ENCODE assay signal across 8 cellular contexts in the genomic region with DNA sequence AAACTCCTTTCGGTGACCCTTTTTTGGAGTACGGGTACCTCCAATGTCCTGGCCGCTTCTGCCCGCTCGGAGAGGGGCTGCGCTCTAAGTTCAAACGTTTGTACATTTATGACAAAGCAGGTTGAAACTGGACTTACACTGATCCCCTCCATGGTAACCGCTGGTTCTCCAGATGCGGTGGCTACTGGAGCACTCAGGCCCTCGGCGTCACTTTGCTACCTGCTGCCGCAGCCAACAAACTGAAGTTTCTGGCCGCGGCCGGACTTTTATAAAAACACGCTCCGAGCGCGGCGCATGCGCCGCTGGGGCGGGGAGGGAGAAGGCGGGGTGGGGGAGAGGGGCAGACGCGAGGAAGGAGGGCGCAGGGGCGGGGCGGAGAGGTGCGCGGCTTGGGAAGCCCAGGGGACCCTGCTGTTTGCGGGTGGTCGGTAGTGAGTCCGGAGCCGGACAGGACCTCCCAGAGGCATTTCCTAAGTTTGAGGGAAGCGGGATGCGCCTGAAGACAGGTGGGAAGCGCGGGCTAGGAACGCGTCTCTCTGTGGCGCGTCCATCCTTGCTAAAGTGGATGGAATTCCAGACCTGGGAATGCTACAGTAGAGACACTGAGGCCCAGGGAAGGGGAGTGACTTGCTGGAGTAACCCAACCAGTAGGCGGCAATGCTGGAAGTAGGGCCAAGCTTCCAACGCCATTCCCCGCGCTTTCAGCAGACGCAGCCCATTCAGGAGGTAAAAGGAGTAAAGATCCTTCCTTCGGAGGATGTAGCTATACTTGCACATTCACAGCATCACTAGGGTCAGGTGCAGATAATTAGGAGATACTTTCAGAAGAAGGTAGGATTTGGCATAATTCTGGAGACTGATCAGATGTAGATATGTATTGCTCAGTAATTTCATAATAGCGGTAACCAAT. TPM values are rescaled to one million over a fixed set of nuclear protein-coding genes. Genes with fewer than 3 reads are reported as not detected.
DNase-seq lines count a peak whose midpoint lies in the region; ATAC-seq, FAIRE-seq and TF ChIP-seq lines count a peak whose summit lies in the region.

A gene (minus strand): TSS at position 241 of the 910 bp plus-strand sequence. CDS start 89 bp downstream, at position 152.

- H3K4me3 ChIP-seq in heart right ventricle (peak within 1 kb of the TSS; percentile 42 to 74 (median 60)), prostate gland (peak within 1 kb of the TSS; percentile 28 to 37), upper lobe of right lung (peak within 1 kb of the TSS; percentile 62)

- no peaks in the 10 kb centered on the region for H3K9me3 ChIP-seq in heart right ventricle
- H3K9me3 ChIP-seq in prostate gland, result no peaks in the 10 kb centered on the region
- H3K9me3 ChIP-seq in upper lobe of right lung, result no peaks in the 10 kb centered on the region

- intact Hi-C loops in heart right ventricle (cut with DNase I), result loop anchor here in 6 of 10 donors (5.0 to 10.0 kb wide), 8 partner anchors 93 to 259 kb away; a partner anchor contains a TSS
- intact Hi-C loops in prostate gland (cut with DNase I), result no loop called here
- intact Hi-C loops in upper lobe of right lung (cut with DNase I), result no loop called here

- peaks cover 0 to 67% (median 42%) of the 10 kb centered on the region in 7 donors for H3K27me3 ChIP-seq in heart right ventricle
- no peaks in the 10 kb centered on the region for H3K27me3 ChIP-seq in prostate gland (replicated peaks; ENCODE audit: insufficient read depth)
- peaks cover 31% of the 10 kb centered on the region for H3K27me3 ChIP-seq in upper lobe of right lung

- WGBS in heart right ventricle, 2 donors, result 1% methylated on average over 49 to 50 of the region's 50 CpGs
- WGBS in prostate gland, result under 1% methylated on average over 50 of the region's 50 CpGs

- peaks cover 0 to 26% (median 0%) of the 10 kb centered on the region in 9 donors for H3K36me3 ChIP-seq in heart right ventricle
- H3K36me3 ChIP-seq in prostate gland, result no peaks in the 10 kb centered on the region
- H3K36me3 ChIP-seq in upper lobe of right lung, result peaks cover 8% of the 10 kb centered on the region

- H3K4me1 ChIP-seq in heart right ventricle (peaks cover 0 to 65% (median 27%) of the 10 kb centered on the region in 9 donors), prostate gland (replicated peaks) (peaks cover 5% of the 10 kb centered on the region), upper lobe of right lung (peaks cover 24% of the 10 kb centered on the region)

- ATAC-seq in heart right ventricle (peak; percentile 50 to 84 (median 74)), upper lobe of right lung (peak; percentile 55)

- peak in 4 of 9 donors; percentile 10 to 36 (median 24) for TF ChIP-seq CTCF in heart right ventricle (IDR thresholded peaks at IDR 0.05)
- no peak for TF ChIP-seq CTCF in prostate gland (IDR thresholded peaks at IDR 0.05)
- TF ChIP-seq CTCF in upper lobe of right lung (IDR thresholded peaks at IDR 0.05), result no peak

- DNase-seq in AG08395 (ENCODE audit: low spot score) (peak; percentile 26), GM19239 (ENCODE audit: insufficient read length, low spot score) (peak; percentile 60), Kasumi-1 (lab: John Stamatoyannopoulos, UW) (peak; percentile 56 to 75), SK-N-DZ (ENCODE audit: low spot score) (peak; percentile 82), heart right ventricle (peak; percentile 76), prostate gland (ENCODE audit: low spot score) (peak; percentile 39), upper lobe of right lung (peak; percentile 91)
- peak; percentile 78 for DNase-seq in activated naive CD4-positive, alpha-beta T cell treated with anti-CD3 and anti-CD28 coated beads, Interleukin-2, amount 50 U/mL, for 16 hours

- peak; percentile 91 for FAIRE-seq in GM19239 (lab: Jason Lieb, UNC)

- H3K27ac ChIP-seq in heart right ventricle, result peak within 1 kb of the TSS in 9 of 10 donors; percentile 14 to 94 (median 39)
- H3K27ac ChIP-seq in prostate gland, result peak within 1 kb of the TSS; percentile 32 to 48
- H3K27ac ChIP-seq in upper lobe of right lung, result peak within 1 kb of the TSS; percentile 85

- peak; percentile 25 for TF ChIP-seq POLR2A in prostate gland (IDR thresholded peaks at IDR 0.05)

RNA-seq across cellular contexts. Expression of the gene that starts here (rescaled TPM):
- 33.9 and 37.3 TPM in 2 replicates for polyA plus RNA-seq in SK-N-DZ (2014; cell fraction: cytosol; rRNA removed)
- 21.7 and 22.2 TPM in 2 replicates for polyA plus RNA-seq in SK-N-DZ (2014; cell fraction: nucleus; rRNA removed)
- total RNA-seq in heart right ventricle (10 to 100 TPM in 1 of 10 donors, 1 to 10 TPM in 9; 1.5 to 24.0 (median 4.9) TPM), prostate gland (10 to 100 TPM; 20.9 to 27.2 TPM), upper lobe of right lung (45.2 TPM)
- polyA plus RNA-seq in heart right ventricle, result 1 to 10 TPM; 1.8 to 4.7 TPM

Comparison
In these comparisons a context has a peak if more than half of its experiments do, and no peak if none do; other contexts are left out.
1. Peak in every context shown above with its lines: DNase-seq, ATAC-seq, H3K4me3 ChIP-seq and H3K27ac ChIP-seq.
2. DNase-seq: peak in every context shown above with its lines; median percentile 91 in upper lobe of right lung; 82 in SK-N-DZ; 78 in activated naive CD4-positive, alpha-beta T cell treated with anti-CD3 and anti-CD28 coated beads, Interleukin-2, amount 50 U/mL, for 16 hours; 76 in heart right ventricle; 66 in Kasumi-1; 60 in GM19239; 39 in prostate gland; 26 in AG08395.
3. intact Hi-C loops: an anchor here in heart right ventricle (5.0 to 10.0 kb wide); none called in prostate gland and upper lobe of right lung.